ENCODE assay signal across 1 cellular context in genomic region chr1:223129229-223129851, GRCh38.
TF ChIP-seq lines count a peak whose summit lies in the region.

No MANE protein-coding gene starts in this region.

TF ChIP-seq in K562, 482 proteins besides CTCF, POLR2A, EP300 and RAD21 (continued from another document):
- TF ChIP-seq ETS2 (tag; IDR thresholded peaks at IDR 0.05; ENCODE audit: borderline replicate concordance, poor library complexity, severe bottlenecking) (no peak), HMG20A (CRISPR knock-in tag; conservative IDR thresholded peaks at IDR 0.05) (no peak), POU5F1 (IDR thresholded peaks at IDR 0.05; ENCODE audit: borderline replicate concordance, low read depth, low read length, partially characterized antibody) (no peak), RBFOX2 (IDR thresholded peaks at IDR 0.05; ENCODE audit: low read depth, low read length) (0 out of 2 replicates have a peak, but pooled peaks have one; percentile 33)
